Comparison of ENCODE assay signal across 8 cellular contexts in genomic region chr1:16545682-16546095, GRCh38. TPM values are rescaled to one million over a fixed set of nuclear protein-coding genes. Genes with fewer than 3 reads are reported as not detected.
DNase-seq lines count a peak whose midpoint lies in the region; ATAC-seq, FAIRE-seq and TF ChIP-seq lines count a peak whose summit lies in the region.
"Not testable (repeated sequence)": the region's sequence is repeated elsewhere in the genome, so short reads cannot be mapped to it uniquely, and the experiment has no call there.

No MANE protein-coding gene starts in this region.

- not testable (repeated sequence) for TF ChIP-seq CTCF in astrocyte (IDR thresholded peaks at IDR 0.05; ENCODE audit: insufficient read depth, low read depth, low read length); fibroblast of pulmonary artery (IDR thresholded peaks at IDR 0.05; ENCODE audit: low read length, missing control alignments); mesothelial cell of epicardium (IDR thresholded peaks at IDR 0.05; ENCODE audit: unreplicated experiment)

- not testable (repeated sequence) for H3K4me2 ChIP-seq in astrocyte (ENCODE audit: low read length)

- H2AFZ ChIP-seq in astrocyte (ENCODE audit: low read depth, low read length), result not testable (repeated sequence)

- H3K36me3 ChIP-seq in astrocyte (ENCODE audit: insufficient read depth, low read length), result not testable (repeated sequence)

- not testable (repeated sequence) for H3K27ac Mint-ChIP-seq in T-helper 17 cell; astrocyte (ENCODE audit: unreplicated experiment)
- H3K27ac Mint-ChIP-seq in mesothelial cell of epicardium, result peak overlapping the region; percentile 53
- peak overlapping the region in 1 of 2 donors; percentile 93 for H3K27ac Mint-ChIP-seq in stimulated activated naive CD8-positive, alpha-beta T cell treated with anti-CD3 and anti-CD28 coated beads, Interleukin-15, amount 100 ng/mL, for 72 hours

- H3K4me1 Mint-ChIP-seq in T-helper 17 cell; astrocyte (ENCODE audit: low read depth, unreplicated experiment); mesothelial cell of epicardium; stimulated activated naive CD8-positive, alpha-beta T cell treated with anti-CD3 and anti-CD28 coated beads, Interleukin-15, amount 100 ng/mL, for 72 hours: not testable (repeated sequence)

- H3K27ac ChIP-seq in astrocyte (ENCODE audit: low read depth, low read length), result not testable (repeated sequence)

- H3K79me2 ChIP-seq in astrocyte (ENCODE audit: insufficient read depth, low read length), result not testable (repeated sequence)

- H3K4me1 ChIP-seq in astrocyte (ENCODE audit: insufficient read depth, low read length), result not testable (repeated sequence)

- not testable (repeated sequence) for H4K20me1 ChIP-seq in astrocyte (ENCODE audit: insufficient read depth, low read length)

- not testable (repeated sequence) for H3K9me3 ChIP-seq in T-helper 17 cell (ENCODE audit: control insufficient read depth, low read length, poor library complexity, severe bottlenecking); astrocyte (ENCODE audit: insufficient read depth, low read depth, low read length)

- peak overlapping the region; percentile 55 for H3K4me3 Mint-ChIP-seq in T-helper 17 cell
- H3K4me3 Mint-ChIP-seq in astrocyte (ENCODE audit: unreplicated experiment); stimulated activated naive CD8-positive, alpha-beta T cell treated with anti-CD3 and anti-CD28 coated beads, Interleukin-15, amount 100 ng/mL, for 72 hours: not testable (repeated sequence)
- H3K4me3 Mint-ChIP-seq in mesothelial cell of epicardium, result peak overlapping the region; percentile 47

- FAIRE-seq in astrocyte (lab: Jason Lieb, UNC), result not testable (repeated sequence)

- peak; percentile 97 for DNase-seq in DMS53 (lab: John Stamatoyannopoulos, UW)
- peak; percentile 7 for DNase-seq in HS-27A (ENCODE audit: low read depth)
- peak; percentile 85 for DNase-seq in NCI-H2227 (lab: John Stamatoyannopoulos, UW; ENCODE audit: unreplicated experiment)
- DNase-seq in T-helper 17 cell; stimulated activated naive CD8-positive, alpha-beta T cell treated with anti-CD3 and anti-CD28 coated beads, Interleukin-15, amount 100 ng/mL, for 72 hours: not testable (repeated sequence)
- DNase-seq in astrocyte (ENCODE audit: low read depth), result peak; percentile 24
- DNase-seq in fibroblast of pulmonary artery (ENCODE audit: low read depth), result peak; percentile 41
- DNase-seq in mesothelial cell of epicardium (ENCODE audit: low spot score in 2 of 2, unreplicated experiment in 2 of 2), result peak in 1 of 2 experiments; percentile 73

- not testable (repeated sequence) for H3K36me3 Mint-ChIP-seq in T-helper 17 cell (ENCODE audit: low read depth); astrocyte (ENCODE audit: low read depth, unreplicated experiment); mesothelial cell of epicardium

- not testable (repeated sequence) for H3K4me3 ChIP-seq in astrocyte (ENCODE audit: insufficient read depth, low read depth, low read length); fibroblast of pulmonary artery (replicated peaks; ENCODE audit: low read depth, low read length)

- not testable (repeated sequence) for H3K27me3 ChIP-seq in astrocyte (ENCODE audit: insufficient read depth, low read length)

- ATAC-seq in T-helper 17 cell, result not testable (repeated sequence)
- peak; percentile 64 for ATAC-seq in stimulated activated naive CD8-positive, alpha-beta T cell treated with anti-CD3 and anti-CD28 coated beads, Interleukin-15, amount 100 ng/mL, for 72 hours

- not testable (repeated sequence) for H3K9ac ChIP-seq in astrocyte (ENCODE audit: low read length)

- H3K9me3 Mint-ChIP-seq in astrocyte (ENCODE audit: unreplicated experiment); mesothelial cell of epicardium; stimulated activated naive CD8-positive, alpha-beta T cell treated with anti-CD3 and anti-CD28 coated beads, Interleukin-15, amount 100 ng/mL, for 72 hours: not testable (repeated sequence)

- peaks cover 24% of the 10 kb centered on the region for H3K27me3 Mint-ChIP-seq in T-helper 17 cell
- H3K27me3 Mint-ChIP-seq in astrocyte (ENCODE audit: low read depth, unreplicated experiment); mesothelial cell of epicardium (ENCODE audit: low read depth); stimulated activated naive CD8-positive, alpha-beta T cell treated with anti-CD3 and anti-CD28 coated beads, Interleukin-15, amount 100 ng/mL, for 72 hours: not testable (repeated sequence)

RNA-seq across cellular contexts. Expression of gene RNU1-1, which starts 31.6 kb away (rescaled TPM):
- total RNA-seq in T-helper 17 cell, result 1,000 to 10,000 TPM; 3,182 to 3,922 TPM
- total RNA-seq in astrocyte, result 1,356 and 1,553 TPM in 2 replicates
- total RNA-seq in mesothelial cell of epicardium, result 3,774 to 3,945 TPM (median 3,937 TPM) in 3 replicates
